Comparison of ENCODE assay signal across 1 cellular context in genomic region chr10:110845756-110846620, GRCh38.
TF ChIP-seq lines count a peak whose summit lies in the region.

No MANE protein-coding gene starts in this region.

TF ChIP-seq in HepG2, 621 proteins besides CTCF, POLR2A, EP300 and RAD21 (continued from another document and continues in another):
- peak; percentile 76 for TF ChIP-seq ARID5B (CRISPR knock-in tag; IDR thresholded peaks at IDR 0.05)
- TF ChIP-seq PHF5A (CRISPR knock-in tag; IDR thresholded peaks at IDR 0.05; ENCODE audit: low read depth, unreplicated experiment) = no peak
- TF ChIP-seq ZNF782 (CRISPR knock-in tag; IDR thresholded peaks at IDR 0.05; ENCODE audit: borderline replicate concordance) = no peak
- peak; percentile 79; the same call in 1 of the 2 replicates for TF ChIP-seq ZNF609 (CRISPR knock-in tag; IDR thresholded peaks at IDR 0.05; ENCODE audit: borderline replicate concordance)
- TF ChIP-seq IKZF5 (CRISPR knock-in tag; IDR thresholded peaks at IDR 0.05) = peak; percentile 42; the same call in 1 of the 2 replicates
- peak; percentile 55; the same call in 1 of the 2 replicates for TF ChIP-seq ZNF761 (CRISPR knock-in tag; conservative IDR thresholded peaks at IDR 0.05)
- no peak for TF ChIP-seq SUZ12 (IDR thresholded peaks at IDR 0.05; ENCODE audit: low read depth, low read length)
- no peak for TF ChIP-seq ZBTB33 (CRISPR knock-in tag; IDR thresholded peaks at IDR 0.05)
- TF ChIP-seq POGZ (CRISPR knock-in tag; IDR thresholded peaks at IDR 0.05) = 0 out of 2 replicates have a peak, but pooled peaks have one; percentile 50
- peak; percentile 68 for TF ChIP-seq ZFX (CRISPR knock-in tag; IDR thresholded peaks at IDR 0.05; ENCODE audit: low read depth)
- TF ChIP-seq EED (CRISPR knock-in tag; IDR thresholded peaks at IDR 0.05) = no peak
- peak; percentile 48 for TF ChIP-seq ISL2 (CRISPR knock-in tag; IDR thresholded peaks at IDR 0.05)
- no peak for TF ChIP-seq TBP (CRISPR knock-in tag; IDR thresholded peaks at IDR 0.05)
- TF ChIP-seq ZNF343 (CRISPR knock-in tag; IDR thresholded peaks at IDR 0.05) = no peak
- TF ChIP-seq XRCC5 (optimal IDR thresholded peaks at IDR 0.05; ENCODE audit: low read length) = peak; percentile 29
- TF ChIP-seq TBX2 (CRISPR knock-in tag; IDR thresholded peaks at IDR 0.05; ENCODE audit: borderline replicate concordance) = peak; percentile 61; the same call in 1 of the 2 replicates
- TF ChIP-seq CBX5 (CRISPR knock-in tag; IDR thresholded peaks at IDR 0.05; ENCODE audit: borderline replicate concordance) = peak; percentile 31; the same call in 1 of the 2 replicates
- peak; percentile 71; the same call in 1 of the 2 replicates for TF ChIP-seq ZNF430 (CRISPR knock-in tag; IDR thresholded peaks at IDR 0.05)
- TF ChIP-seq HOXA5 (CRISPR knock-in tag; IDR thresholded peaks at IDR 0.05) = no peak
- TF ChIP-seq POLR2G (IDR thresholded peaks at IDR 0.05; ENCODE audit: low read depth, low read length) = peak; percentile 48; the same call in 1 of the 2 replicates
- peak; percentile 39 for TF ChIP-seq TEAD3 (CRISPR knock-in tag; optimal IDR thresholded peaks at IDR 0.05; ENCODE audit: borderline replicate concordance)
- no peak for TF ChIP-seq ZNF768 (CRISPR knock-in tag; IDR thresholded peaks at IDR 0.05)
- TF ChIP-seq DPF2 (CRISPR knock-in tag; IDR thresholded peaks at IDR 0.05; ENCODE audit: borderline replicate concordance, low read depth) = peak; percentile 58; the same call in 1 of the 2 replicates
- no peak for TF ChIP-seq NBN (conservative IDR thresholded peaks at IDR 0.05)
- no peak for TF ChIP-seq AHR (CRISPR knock-in tag; IDR thresholded peaks at IDR 0.05)
- TF ChIP-seq ZSCAN22 (CRISPR knock-in tag; IDR thresholded peaks at IDR 0.05) = no peak
- TF ChIP-seq ZNF780A (CRISPR knock-in tag; IDR thresholded peaks at IDR 0.05) = peak; percentile 78; the same call in 1 of the 2 replicates
- peak; percentile 39; the same call in 1 of the 2 replicates for TF ChIP-seq BCL6 (CRISPR knock-in tag; IDR thresholded peaks at IDR 0.05)
- TF ChIP-seq MYNN (CRISPR knock-in tag; IDR thresholded peaks at IDR 0.05; ENCODE audit: low read depth) = no peak
- peak; percentile 81; the same call in 1 of the 2 replicates for TF ChIP-seq RFXAP (CRISPR knock-in tag; IDR thresholded peaks at IDR 0.05; ENCODE audit: borderline replicate concordance)
- no peak for TF ChIP-seq TBL1XR1 (IDR thresholded peaks at IDR 0.05; ENCODE audit: borderline replicate concordance, low read length, partially characterized antibody)
- no peak for TF ChIP-seq TERF1 (CRISPR knock-in tag; IDR thresholded peaks at IDR 0.05)
- TF ChIP-seq ZNF44 (CRISPR knock-in tag; IDR thresholded peaks at IDR 0.05) = no peak
- no peak for TF ChIP-seq PHF20 (CRISPR knock-in tag; IDR thresholded peaks at IDR 0.05)
- TF ChIP-seq SALL2 (CRISPR knock-in tag; IDR thresholded peaks at IDR 0.05) = peak; percentile 39; the same call in 1 of the 2 replicates
- TF ChIP-seq NR0B2 (CRISPR knock-in tag; IDR thresholded peaks at IDR 0.05) = no peak; the same call in 1 of the 2 replicates
- TF ChIP-seq RXRB (CRISPR knock-in tag; IDR thresholded peaks at IDR 0.05; ENCODE audit: borderline replicate concordance) = peak; percentile 94
- no peak for TF ChIP-seq NRL (CRISPR knock-in tag; IDR thresholded peaks at IDR 0.05; ENCODE audit: borderline replicate concordance)
- TF ChIP-seq ARNT2 (CRISPR knock-in tag; IDR thresholded peaks at IDR 0.05; ENCODE audit: low read depth) = 0 out of 2 replicates have a peak, but pooled peaks have one; percentile 45
- TF ChIP-seq PRMT3 (CRISPR knock-in tag; IDR thresholded peaks at IDR 0.05; ENCODE audit: borderline replicate concordance, low read depth) = no peak
- peak; percentile 31; the same call in 1 of the 2 replicates for TF ChIP-seq DRAP1 (CRISPR knock-in tag; IDR thresholded peaks at IDR 0.05)
- no peak for TF ChIP-seq SMC3 (IDR thresholded peaks at IDR 0.05; ENCODE audit: low read length)
- no peak for TF ChIP-seq ZNF709 (CRISPR knock-in tag; IDR thresholded peaks at IDR 0.05)
- no peak for TF ChIP-seq SIN3B (IDR thresholded peaks at IDR 0.05; ENCODE audit: low read length)
- no peak for TF ChIP-seq ZNF672 (CRISPR knock-in tag; IDR thresholded peaks at IDR 0.05)
- TF ChIP-seq SMAD3 (CRISPR knock-in tag; IDR thresholded peaks at IDR 0.05) = no peak
- TF ChIP-seq HIVEP1 (CRISPR knock-in tag; IDR thresholded peaks at IDR 0.05) = 0 out of 2 replicates have a peak, but pooled peaks have one; percentile 40
- TF ChIP-seq MBD4 (IDR thresholded peaks at IDR 0.05; ENCODE audit: borderline replicate concordance, low read length) = no peak
- no peak for TF ChIP-seq ZNF121 (CRISPR knock-in tag; IDR thresholded peaks at IDR 0.05)
- peak; percentile 31; the same call in 1 of the 2 replicates for TF ChIP-seq FOSL2 (CRISPR knock-in tag; IDR thresholded peaks at IDR 0.05)
- TF ChIP-seq JUNB (CRISPR knock-in tag; IDR thresholded peaks at IDR 0.05; ENCODE audit: borderline replicate concordance) = no peak
- no peak for TF ChIP-seq HES4 (CRISPR knock-in tag; IDR thresholded peaks at IDR 0.05; ENCODE audit: borderline replicate concordance)
- TF ChIP-seq PAWR (CRISPR knock-in tag; IDR thresholded peaks at IDR 0.05; ENCODE audit: borderline replicate concordance) = no peak
- TF ChIP-seq ZNF282 (IDR thresholded peaks at IDR 0.05; ENCODE audit: partially characterized antibody) = no peak
- TF ChIP-seq ZNF790 (CRISPR knock-in tag; IDR thresholded peaks at IDR 0.05; ENCODE audit: borderline replicate concordance) = no peak
- no peak for TF ChIP-seq ZC3H4 (CRISPR knock-in tag; IDR thresholded peaks at IDR 0.05; ENCODE audit: borderline replicate concordance)
- TF ChIP-seq ONECUT2 (CRISPR knock-in tag; IDR thresholded peaks at IDR 0.05) = peak; percentile 60; the same call in 1 of the 2 replicates
- TF ChIP-seq ZNF562 (CRISPR knock-in tag; IDR thresholded peaks at IDR 0.05; ENCODE audit: borderline replicate concordance) = no peak
- TF ChIP-seq ZNF224 (CRISPR knock-in tag; IDR thresholded peaks at IDR 0.05) = no peak
- TF ChIP-seq ZNF512 (CRISPR knock-in tag; IDR thresholded peaks at IDR 0.05) = no peak
